1 cellular context compared by ENCODE assay signal in the genomic region with DNA sequence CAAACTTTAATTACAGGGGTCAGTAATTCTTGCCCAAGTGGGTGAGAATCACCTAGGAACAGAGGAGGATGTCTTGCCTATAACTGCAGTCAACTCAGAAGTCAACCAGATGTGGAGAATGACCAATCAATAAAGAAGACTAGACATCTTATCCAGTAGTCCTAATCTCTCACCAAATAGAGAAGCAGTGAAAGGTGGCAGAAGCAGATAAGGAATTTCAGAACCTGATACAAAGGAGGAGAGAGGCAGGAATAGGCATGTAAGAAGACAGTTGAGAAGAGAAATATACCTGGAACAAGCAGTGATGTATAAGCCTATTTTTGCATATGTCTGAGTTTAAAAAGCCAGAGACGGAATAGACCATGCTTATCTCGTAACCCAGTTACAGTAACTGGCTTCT.
TF ChIP-seq lines count a peak whose summit lies in the region.

No MANE protein-coding gene starts in this region.

TF ChIP-seq in K562, 482 proteins besides CTCF, POLR2A, EP300 and RAD21 (continued from another document and continues in another):
- TF ChIP-seq ETS1 (conservative IDR thresholded peaks at IDR 0.05; ENCODE audit: control insufficient read depth, low read depth, low read length) (no peak), PML (IDR thresholded peaks at IDR 0.05; ENCODE audit: low read length) (peak; percentile 88), PTBP1 (IDR thresholded peaks at IDR 0.05; ENCODE audit: low read depth, low read length) (no peak), ELF2 (CRISPR knock-in tag; IDR thresholded peaks at IDR 0.05) (no peak), LARP7 (IDR thresholded peaks at IDR 0.05) (no peak), BACH1 (tag; IDR thresholded peaks at IDR 0.05) (no peak), MAFK (IDR thresholded peaks at IDR 0.05; ENCODE audit: low read length) (no peak), ZNF134 (CRISPR knock-in tag; conservative IDR thresholded peaks at IDR 0.05) (no peak), ZNF316 (IDR thresholded peaks at IDR 0.05) (no peak), MED1 (CRISPR knock-in tag; IDR thresholded peaks at IDR 0.05; ENCODE audit: borderline replicate concordance) (no peak), MCM7 (IDR thresholded peaks at IDR 0.05) (no peak), ZNF518B (CRISPR knock-in tag; IDR thresholded peaks at IDR 0.05) (no peak), HMG20A (CRISPR knock-in tag; conservative IDR thresholded peaks at IDR 0.05) (no peak), BCOR (IDR thresholded peaks at IDR 0.05) (peak; percentile 26; the same call in 1 of the 2 replicates), CHAMP1 (IDR thresholded peaks at IDR 0.05) (peak; percentile 83), WHSC1 (IDR thresholded peaks at IDR 0.05; ENCODE audit: low read length) (no peak), ZBTB5 (IDR thresholded peaks at IDR 0.05) (no peak), FIP1L1 (IDR thresholded peaks at IDR 0.05; ENCODE audit: low read depth, low read length, poor library complexity, severe bottlenecking) (no peak), SREBF2 (CRISPR knock-in tag; IDR thresholded peaks at IDR 0.05) (no peak), ZNF696 (CRISPR knock-in tag; conservative IDR thresholded peaks at IDR 0.05) (no peak), RBFOX2 (IDR thresholded peaks at IDR 0.05; ENCODE audit: low read depth, low read length) (no peak), CBX8 (IDR thresholded peaks at IDR 0.05; ENCODE audit: borderline replicate concordance, extremely low read depth, low read depth, low read length, poor library complexity, severe bottlenecking) (no peak), ZNF121 (CRISPR knock-in tag; conservative IDR thresholded peaks at IDR 0.05) (no peak), ZNF41 (CRISPR knock-in tag; conservative IDR thresholded peaks at IDR 0.05) (no peak), RBM39 (optimal IDR thresholded peaks at IDR 0.05; ENCODE audit: low read depth, low read length) (no peak)
- TF ChIP-seq, protein P1, sequence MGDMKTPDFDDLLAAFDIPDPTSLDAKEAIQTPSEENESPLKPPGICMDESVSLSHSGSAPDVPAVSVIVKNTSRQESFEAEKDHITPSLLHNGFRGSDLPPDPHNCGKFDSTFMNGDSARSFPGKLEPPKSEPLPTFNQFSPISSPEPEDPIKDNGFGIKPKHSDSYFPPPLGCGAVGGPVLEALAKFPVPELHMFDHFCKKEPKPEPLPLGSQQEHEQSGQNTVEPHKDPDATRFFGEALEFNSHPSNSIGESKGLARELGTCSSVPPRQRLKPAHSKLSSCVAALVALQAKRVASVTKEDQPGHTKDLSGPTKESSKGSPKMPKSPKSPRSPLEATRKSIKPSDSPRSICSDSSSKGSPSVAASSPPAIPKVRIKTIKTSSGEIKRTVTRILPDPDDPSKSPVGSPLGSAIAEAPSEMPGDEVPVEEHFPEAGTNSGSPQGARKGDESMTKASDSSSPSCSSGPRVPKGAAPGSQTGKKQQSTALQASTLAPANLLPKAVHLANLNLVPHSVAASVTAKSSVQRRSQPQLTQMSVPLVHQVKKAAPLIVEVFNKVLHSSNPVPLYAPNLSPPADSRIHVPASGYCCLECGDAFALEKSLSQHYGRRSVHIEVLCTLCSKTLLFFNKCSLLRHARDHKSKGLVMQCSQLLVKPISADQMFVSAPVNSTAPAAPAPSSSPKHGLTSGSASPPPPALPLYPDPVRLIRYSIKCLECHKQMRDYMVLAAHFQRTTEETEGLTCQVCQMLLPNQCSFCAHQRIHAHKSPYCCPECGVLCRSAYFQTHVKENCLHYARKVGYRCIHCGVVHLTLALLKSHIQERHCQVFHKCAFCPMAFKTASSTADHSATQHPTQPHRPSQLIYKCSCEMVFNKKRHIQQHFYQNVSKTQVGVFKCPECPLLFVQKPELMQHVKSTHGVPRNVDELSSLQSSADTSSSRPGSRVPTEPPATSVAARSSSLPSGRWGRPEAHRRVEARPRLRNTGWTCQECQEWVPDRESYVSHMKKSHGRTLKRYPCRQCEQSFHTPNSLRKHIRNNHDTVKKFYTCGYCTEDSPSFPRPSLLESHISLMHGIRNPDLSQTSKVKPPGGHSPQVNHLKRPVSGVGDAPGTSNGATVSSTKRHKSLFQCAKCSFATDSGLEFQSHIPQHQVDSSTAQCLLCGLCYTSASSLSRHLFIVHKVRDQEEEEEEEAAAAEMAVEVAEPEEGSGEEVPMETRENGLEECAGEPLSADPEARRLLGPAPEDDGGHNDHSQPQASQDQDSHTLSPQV (IDR thresholded peaks at IDR 0.05) = no peak
- TF ChIP-seq, protein P2, sequence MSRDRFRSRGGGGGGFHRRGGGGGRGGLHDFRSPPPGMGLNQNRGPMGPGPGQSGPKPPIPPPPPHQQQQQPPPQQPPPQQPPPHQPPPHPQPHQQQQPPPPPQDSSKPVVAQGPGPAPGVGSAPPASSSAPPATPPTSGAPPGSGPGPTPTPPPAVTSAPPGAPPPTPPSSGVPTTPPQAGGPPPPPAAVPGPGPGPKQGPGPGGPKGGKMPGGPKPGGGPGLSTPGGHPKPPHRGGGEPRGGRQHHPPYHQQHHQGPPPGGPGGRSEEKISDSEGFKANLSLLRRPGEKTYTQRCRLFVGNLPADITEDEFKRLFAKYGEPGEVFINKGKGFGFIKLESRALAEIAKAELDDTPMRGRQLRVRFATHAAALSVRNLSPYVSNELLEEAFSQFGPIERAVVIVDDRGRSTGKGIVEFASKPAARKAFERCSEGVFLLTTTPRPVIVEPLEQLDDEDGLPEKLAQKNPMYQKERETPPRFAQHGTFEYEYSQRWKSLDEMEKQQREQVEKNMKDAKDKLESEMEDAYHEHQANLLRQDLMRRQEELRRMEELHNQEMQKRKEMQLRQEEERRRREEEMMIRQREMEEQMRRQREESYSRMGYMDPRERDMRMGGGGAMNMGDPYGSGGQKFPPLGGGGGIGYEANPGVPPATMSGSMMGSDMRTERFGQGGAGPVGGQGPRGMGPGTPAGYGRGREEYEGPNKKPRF (IDR thresholded peaks at IDR 0.05; ENCODE audit: low read depth, low read length) = no peak
- TF ChIP-seq, protein P3, sequence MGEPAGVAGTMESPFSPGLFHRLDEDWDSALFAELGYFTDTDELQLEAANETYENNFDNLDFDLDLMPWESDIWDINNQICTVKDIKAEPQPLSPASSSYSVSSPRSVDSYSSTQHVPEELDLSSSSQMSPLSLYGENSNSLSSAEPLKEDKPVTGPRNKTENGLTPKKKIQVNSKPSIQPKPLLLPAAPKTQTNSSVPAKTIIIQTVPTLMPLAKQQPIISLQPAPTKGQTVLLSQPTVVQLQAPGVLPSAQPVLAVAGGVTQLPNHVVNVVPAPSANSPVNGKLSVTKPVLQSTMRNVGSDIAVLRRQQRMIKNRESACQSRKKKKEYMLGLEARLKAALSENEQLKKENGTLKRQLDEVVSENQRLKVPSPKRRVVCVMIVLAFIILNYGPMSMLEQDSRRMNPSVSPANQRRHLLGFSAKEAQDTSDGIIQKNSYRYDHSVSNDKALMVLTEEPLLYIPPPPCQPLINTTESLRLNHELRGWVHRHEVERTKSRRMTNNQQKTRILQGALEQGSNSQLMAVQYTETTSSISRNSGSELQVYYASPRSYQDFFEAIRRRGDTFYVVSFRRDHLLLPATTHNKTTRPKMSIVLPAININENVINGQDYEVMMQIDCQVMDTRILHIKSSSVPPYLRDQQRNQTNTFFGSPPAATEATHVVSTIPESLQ (CRISPR knock-in tag; IDR thresholded peaks at IDR 0.05) = no peak
- TF ChIP-seq, protein P4, sequence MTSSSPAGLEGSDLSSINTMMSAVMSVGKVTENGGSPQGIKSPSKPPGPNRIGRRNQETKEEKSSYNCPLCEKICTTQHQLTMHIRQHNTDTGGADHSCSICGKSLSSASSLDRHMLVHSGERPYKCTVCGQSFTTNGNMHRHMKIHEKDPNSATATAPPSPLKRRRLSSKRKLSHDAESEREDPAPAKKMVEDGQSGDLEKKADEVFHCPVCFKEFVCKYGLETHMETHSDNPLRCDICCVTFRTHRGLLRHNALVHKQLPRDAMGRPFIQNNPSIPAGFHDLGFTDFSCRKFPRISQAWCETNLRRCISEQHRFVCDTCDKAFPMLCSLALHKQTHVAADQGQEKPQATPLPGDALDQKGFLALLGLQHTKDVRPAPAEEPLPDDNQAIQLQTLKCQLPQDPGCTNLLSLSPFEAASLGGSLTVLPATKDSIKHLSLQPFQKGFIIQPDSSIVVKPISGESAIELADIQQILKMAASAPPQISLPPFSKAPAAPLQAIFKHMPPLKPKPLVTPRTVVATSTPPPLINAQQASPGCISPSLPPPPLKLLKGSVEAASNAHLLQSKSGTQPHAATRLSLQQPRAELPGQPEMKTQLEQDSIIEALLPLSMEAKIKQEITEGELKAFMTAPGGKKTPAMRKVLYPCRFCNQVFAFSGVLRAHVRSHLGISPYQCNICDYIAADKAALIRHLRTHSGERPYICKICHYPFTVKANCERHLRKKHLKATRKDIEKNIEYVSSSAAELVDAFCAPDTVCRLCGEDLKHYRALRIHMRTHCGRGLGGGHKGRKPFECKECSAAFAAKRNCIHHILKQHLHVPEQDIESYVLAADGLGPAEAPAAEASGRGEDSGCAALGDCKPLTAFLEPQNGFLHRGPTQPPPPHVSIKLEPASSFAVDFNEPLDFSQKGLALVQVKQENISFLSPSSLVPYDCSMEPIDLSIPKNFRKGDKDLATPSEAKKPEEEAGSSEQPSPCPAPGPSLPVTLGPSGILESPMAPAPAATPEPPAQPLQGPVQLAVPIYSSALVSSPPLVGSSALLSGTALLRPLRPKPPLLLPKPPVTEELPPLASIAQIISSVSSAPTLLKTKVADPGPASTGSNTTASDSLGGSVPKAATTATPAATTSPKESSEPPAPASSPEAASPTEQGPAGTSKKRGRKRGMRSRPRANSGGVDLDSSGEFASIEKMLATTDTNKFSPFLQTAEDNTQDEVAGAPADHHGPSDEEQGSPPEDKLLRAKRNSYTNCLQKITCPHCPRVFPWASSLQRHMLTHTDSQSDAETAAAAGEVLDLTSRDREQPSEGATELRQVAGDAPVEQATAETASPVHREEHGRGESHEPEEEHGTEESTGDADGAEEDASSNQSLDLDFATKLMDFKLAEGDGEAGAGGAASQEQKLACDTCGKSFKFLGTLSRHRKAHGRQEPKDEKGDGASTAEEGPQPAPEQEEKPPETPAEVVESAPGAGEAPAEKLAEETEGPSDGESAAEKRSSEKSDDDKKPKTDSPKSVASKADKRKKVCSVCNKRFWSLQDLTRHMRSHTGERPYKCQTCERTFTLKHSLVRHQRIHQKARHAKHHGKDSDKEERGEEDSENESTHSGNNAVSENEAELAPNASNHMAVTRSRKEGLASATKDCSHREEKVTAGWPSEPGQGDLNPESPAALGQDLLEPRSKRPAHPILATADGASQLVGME (CRISPR knock-in tag; IDR thresholded peaks at IDR 0.05) = no peak
